ENCODE assay signal across 8 cellular contexts in genomic region chr11:67607507-67607906, GRCh38. TPM values are rescaled to one million over a fixed set of nuclear protein-coding genes. Genes with fewer than 3 reads are reported as not detected.
DNase-seq lines count a peak whose midpoint lies in the region; TF ChIP-seq lines count a peak whose summit lies in the region.

No MANE protein-coding gene starts in this region.

- peaks cover 3% of the 10 kb centered on the region for H3K79me2 ChIP-seq in parathyroid adenoma

- peak overlapping the region; percentile 86 for H3K4me2 ChIP-seq in parathyroid adenoma (ENCODE audit: low read length)

- intact Hi-C loops in Caco-2 (cut with micrococcal nuclease; ENCODE audit: unreplicated experiment) = no loop called here
- intact Hi-C loops in esophagus squamous epithelium (cut with DNase I) = no loop called here

- no peak for TF ChIP-seq POLR2A in Peyer's patch (IDR thresholded peaks at IDR 0.05)
- TF ChIP-seq POLR2A in esophagus squamous epithelium (IDR thresholded peaks at IDR 0.05) = no peak

- H3K27ac ChIP-seq in Peyer's patch = peak overlapping the region in 3 of 4 donors; percentile 84 to 86 (median 85)
- H3K27ac ChIP-seq in esophagus squamous epithelium = peak overlapping the region in 3 of 4 donors; percentile 94 to 97 (median 95)
- peak overlapping the region; percentile 79 for H3K27ac ChIP-seq in parathyroid adenoma

- TF ChIP-seq CTCF in Caco-2 (IDR thresholded peaks at IDR 0.05; ENCODE audit: insufficient read depth in 1 of 2, low read depth in 1 of 2, low read length in 1 of 2, severe bottlenecking in 1 of 2, unreplicated experiment in 1 of 2) = no peak
- TF ChIP-seq CTCF in Peyer's patch (IDR thresholded peaks at IDR 0.05) = no peak
- TF ChIP-seq CTCF in esophagus squamous epithelium (IDR thresholded peaks at IDR 0.05) = no peak
- TF ChIP-seq CTCF in parathyroid adenoma (IDR thresholded peaks at IDR 0.05) = no peak

- no peak for DNase-seq in Caco-2
- no peak for DNase-seq in Peyer's patch
- no peak for DNase-seq in esophagus squamous epithelium (lab: John Stamatoyannopoulos, UW)
- no peak for DNase-seq in NCI-H1930 (lab: John Stamatoyannopoulos, UW)
- DNase-seq in hippocampal formation (lab: John Stamatoyannopoulos, UW) = no peak
- DNase-seq in nucleus accumbens (lab: John Stamatoyannopoulos, UW) = no peak
- no peak for DNase-seq in HK-2 (ENCODE audit: unreplicated experiment)

- no peak overlapping the region for H2AFZ ChIP-seq in parathyroid adenoma

- peak overlapping the region; percentile 46 for H3K9ac ChIP-seq in parathyroid adenoma

- H3K4me1 ChIP-seq in Caco-2 (peaks cover 10% of the 10 kb centered on the region; the same call in 1 of the 2 replicates), Peyer's patch (peaks cover 0 to 12% (median 12%) of the 10 kb centered on the region in 4 donors), esophagus squamous epithelium (peaks cover 13 to 42% (median 17%) of the 10 kb centered on the region in 3 donors), parathyroid adenoma (peaks cover 3% of the 10 kb centered on the region)

- CTCF ChIA-PET in Caco-2 (lab: Charles Lee) = interaction anchor here (0.6 to 0.7 kb wide), 4 partner anchors 49 to 1242 kb away, joined by 3 read pairs; no protein-coding TSS in a partner anchor

- no peaks in the 10 kb centered on the region for H3K27me3 Mint-ChIP-seq in Caco-2 (ENCODE audit: insufficient read depth, unreplicated experiment)

- no TSS peak for BruUV-seq in Caco-2 (replicated peaks; lab: Mats Ljungman, UMichigan)

- peaks cover 7% of the 10 kb centered on the region for H3K9me3 Mint-ChIP-seq in Caco-2 (ENCODE audit: unreplicated experiment)

- peak overlapping the region; percentile 80 for H3K4me3 ChIP-seq in Caco-2 (ENCODE audit: low read depth, low read length)
- H3K4me3 ChIP-seq in Peyer's patch = peak overlapping the region; percentile 90 to 94 (median 92)
- H3K4me3 ChIP-seq in esophagus squamous epithelium = peak overlapping the region; percentile 89 to 99 (median 92)
- H3K4me3 ChIP-seq in parathyroid adenoma (ENCODE audit: low read depth, low read length) = peak overlapping the region; percentile 97

- H3K27ac Mint-ChIP-seq in Caco-2 (ENCODE audit: unreplicated experiment) = peak overlapping the region; percentile 91

- 42% methylated on average over 3 of the region's 9 CpGs; no CpG with 5 or more reads in 1 of the 2 donors for WGBS in esophagus squamous epithelium, 2 donors

- peaks cover 9% of the 10 kb centered on the region for H3K36me3 ChIP-seq in Caco-2 (ENCODE audit: control insufficient read depth, insufficient read depth, low read length)
- peaks cover 0 to 41% (median 0%) of the 10 kb centered on the region in 3 donors for H3K36me3 ChIP-seq in Peyer's patch
- peaks cover 20 to 44% (median 31%) of the 10 kb centered on the region in 3 donors for H3K36me3 ChIP-seq in esophagus squamous epithelium
- no peaks in the 10 kb centered on the region for H3K36me3 ChIP-seq in parathyroid adenoma (ENCODE audit: control insufficient read depth, insufficient read depth, low read length)

- H3K27me3 ChIP-seq in Caco-2 (replicated peaks; ENCODE audit: control insufficient read depth, insufficient read depth, low read length) (no peaks in the 10 kb centered on the region), Peyer's patch (no peaks in the 10 kb centered on the region), esophagus squamous epithelium (no peaks in the 10 kb centered on the region), parathyroid adenoma (ENCODE audit: control insufficient read depth, insufficient read depth, low read length) (no peaks in the 10 kb centered on the region)

- H3K9me3 ChIP-seq in Caco-2 (peaks cover 4% of the 10 kb centered on the region), Peyer's patch (no peaks in the 10 kb centered on the region), esophagus squamous epithelium (no peaks in the 10 kb centered on the region), parathyroid adenoma (ENCODE audit: control insufficient read depth, low read length) (no peaks in the 10 kb centered on the region)

- POLR2A ChIA-PET in Caco-2 (lab: Charles Lee) = no interaction called here

- no peaks in the 10 kb centered on the region for H3K4me1 Mint-ChIP-seq in Caco-2 (ENCODE audit: low read depth, unreplicated experiment)

- H3K4me3 Mint-ChIP-seq in Caco-2 (ENCODE audit: unreplicated experiment) = peak overlapping the region; percentile 82

- peaks cover 36% of the 10 kb centered on the region for H3K36me3 Mint-ChIP-seq in Caco-2 (ENCODE audit: insufficient read depth, unreplicated experiment)

RNA-seq across cellular contexts. Expression of gene NDUFV1, which starts 0.8 kb away (rescaled TPM):
- total RNA-seq in Caco-2 (2022) (358 and 375 TPM in 2 replicates), Peyer's patch (100 to 1,000 TPM; 297 to 532 (median 329) TPM), esophagus squamous epithelium (100 to 1,000 TPM; 206 to 260 (median 254) TPM)

RNA-seq across cellular contexts. Expression of gene NUDT8, which starts 22.2 kb away (rescaled TPM):
- 15.0 and 18.1 TPM in 2 replicates for total RNA-seq in Caco-2 (2022)
- total RNA-seq in Peyer's patch = 10 to 100 TPM in 3 of 4 donors, 1 to 10 TPM in 1; 5.0 to 64.1 (median 45.4) TPM
- total RNA-seq in esophagus squamous epithelium = 10 to 100 TPM; 37.5 to 68.0 (median 47.0) TPM

RNA-seq across cellular contexts. Expression of gene GSTP1, which starts 23.9 kb away (rescaled TPM):
- total RNA-seq in Caco-2 (2022) = 1,799 and 1,911 TPM in 2 replicates
- total RNA-seq in Peyer's patch = 100 to 1,000 TPM; 237 to 451 (median 419) TPM
- 1,000 to 10,000 TPM; 2,883 to 4,990 (median 3,239) TPM for total RNA-seq in esophagus squamous epithelium

RNA-seq across cellular contexts. Expression of gene TBX10, which starts 32.1 kb away (rescaled TPM):
- total RNA-seq in Caco-2 (2022) (not detected in 2 replicates), Peyer's patch (10 to 100 TPM in 3 of 4 donors, not detected in 1; 16.9 to 82.5 (median 64.1) TPM), esophagus squamous epithelium (not detected)

RNA-seq across cellular contexts. Expression of gene ACY3, which starts 43.0 kb away (rescaled TPM):
- total RNA-seq in Caco-2 (2022) (2.4 and 4.2 TPM in 2 replicates), Peyer's patch (100 to 1,000 TPM in 2 of 4 donors, 10 to 100 TPM in 2; 12.4 to 176 (median 105) TPM), esophagus squamous epithelium (under 1 TPM in 1 of 4 donors, not detected in 3; 0.44 TPM)
